8 cellular contexts compared by ENCODE assay signal in the genomic region with DNA sequence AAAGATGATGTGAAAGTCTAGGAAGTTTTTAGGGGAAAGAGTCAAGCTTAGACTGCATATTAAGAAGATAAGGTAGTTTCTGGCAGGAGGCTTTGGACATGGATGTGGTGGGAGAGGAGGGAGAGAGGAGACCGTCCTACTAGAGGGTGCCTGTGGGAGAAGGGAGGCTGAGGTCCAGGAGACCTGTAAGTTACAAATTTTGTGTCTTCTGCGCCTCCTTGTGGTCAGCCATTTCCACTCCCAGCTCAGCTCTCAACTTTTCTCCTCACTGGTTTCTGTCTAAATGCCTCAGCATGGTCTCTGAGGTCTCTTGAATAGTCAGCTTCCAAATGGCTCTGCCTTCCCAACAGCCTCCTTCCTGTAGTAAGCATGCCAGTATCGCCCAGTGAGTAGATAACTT.
DNase-seq lines count a peak whose midpoint lies in the region; ATAC-seq, FAIRE-seq and TF ChIP-seq lines count a peak whose summit lies in the region.

No MANE protein-coding gene starts in this region.

- TF ChIP-seq POLR2A in ovary (IDR thresholded peaks at IDR 0.05): no peak

- no peak overlapping the region for H3K4me3 ChIP-seq in ovary

- peaks cover 8% of the 10 kb centered on the region; the same call in 1 of the 2 replicates for H3K4me1 Mint-ChIP-seq in HFFc6 (ENCODE audit: low read depth)

- intact Hi-C loops in ovary (cut with DNase I): no loop called here

- H3K27me3 Mint-ChIP-seq in HFFc6 (ENCODE audit: insufficient read depth): peaks cover 25% of the 10 kb centered on the region

- peaks cover 3% of the 10 kb centered on the region for H3K4me1 ChIP-seq in ovary (ENCODE audit: insufficient read depth)

- H3K4me3 Mint-ChIP-seq in HFFc6: no peak overlapping the region

- no peak for ATAC-seq in HG02852 (IDR thresholded peaks at IDR 0.05; ENCODE audit: unreplicated experiment)
- ATAC-seq in GM18861 (IDR thresholded peaks at IDR 0.05; ENCODE audit: unreplicated experiment): no peak
- no peak for ATAC-seq in HG03159 (IDR thresholded peaks at IDR 0.05; ENCODE audit: unreplicated experiment)

- no peaks in the 10 kb centered on the region for H3K9me3 ChIP-seq in ovary

- FAIRE-seq in D721Med (lab: Jason Lieb, UNC): no peak

- H3K27ac Mint-ChIP-seq in HFFc6: no peak overlapping the region

- WGBS in ovary, 3 donors: 47 to 56% (median 50%) methylated on average over 3 of the region's 3 CpGs

- TF ChIP-seq CTCF in D721Med (IDR thresholded peaks at IDR 0.05; ENCODE audit: insufficient read depth, missing control alignments): peak; percentile 56
- TF ChIP-seq CTCF in HFFc6 (IDR thresholded peaks at IDR 0.05): peak; percentile 81
- TF ChIP-seq CTCF in ovary (IDR thresholded peaks at IDR 0.05): no peak

- no peaks in the 10 kb centered on the region for H3K27me3 ChIP-seq in ovary

- DNase-seq in D721Med (ENCODE audit: insufficient read length, low spot score) (no peak), HFFc6 (peak; percentile 42), SK-N-DZ (ENCODE audit: low spot score) (peak; percentile 27), fibroblast of gingiva (ENCODE audit: low read depth) (peak; percentile 10), ovary (peak; percentile 12 to 38 (median 28))

- H3K27ac ChIP-seq in ovary: no peak overlapping the region

- no peak for TF ChIP-seq EP300 in ovary (IDR thresholded peaks at IDR 0.05)

- no peaks in the 10 kb centered on the region for H3K9me3 Mint-ChIP-seq in HFFc6

- no peaks in the 10 kb centered on the region for H3K36me3 ChIP-seq in ovary

- no peaks in the 10 kb centered on the region for H3K36me3 Mint-ChIP-seq in HFFc6 (ENCODE audit: low read depth)

Comparison
In these comparisons a context has a peak if more than half of its experiments do, and no peak if none do; other contexts are left out.
1. CTCF ChIP-seq: peak in D721Med (single experiment) and HFFc6 (single experiment); none in ovary (0 of 3).